1 cellular context compared by ENCODE assay signal in the genomic region with DNA sequence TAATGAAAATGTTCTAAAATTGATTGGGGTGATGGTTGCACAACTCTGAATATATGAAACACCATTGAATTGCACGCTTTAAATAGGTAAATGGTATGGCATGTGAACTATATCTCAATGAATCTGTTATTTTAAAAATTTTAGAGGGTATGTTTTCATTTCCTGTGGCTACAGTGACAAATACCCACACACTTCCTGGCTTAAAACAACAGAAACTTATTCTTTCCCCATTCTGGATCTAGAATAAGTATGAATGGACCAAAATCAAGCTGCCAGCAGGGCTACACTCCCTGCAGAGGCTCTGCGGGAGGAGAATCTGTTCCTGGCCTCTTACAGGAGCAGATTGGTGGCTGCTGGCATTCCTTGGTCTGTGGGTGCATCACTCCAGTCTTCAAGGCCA.
TF ChIP-seq lines count a peak whose summit lies in the region.

No MANE protein-coding gene starts in this region.

TF ChIP-seq in endothelial cell of umbilical vein, 7 proteins besides CTCF, POLR2A, EP300 and RAD21:
- TF ChIP-seq JUN (IDR thresholded peaks at IDR 0.05; ENCODE audit: borderline replicate concordance, insufficient read depth, insufficient read length, low read depth) (peak; percentile 31), GATA2 (IDR thresholded peaks at IDR 0.05; ENCODE audit: insufficient read depth, insufficient read length, low read depth, low read length) (peak; percentile 47), FOS (IDR thresholded peaks at IDR 0.05; ENCODE audit: borderline replicate concordance, insufficient read depth, low read length) (peak; percentile 46), POLR2AphosphoS5 (IDR thresholded peaks at IDR 0.05; ENCODE audit: insufficient read depth, low read depth, low read length) (no peak)
TF ChIP-seq in endothelial cell of umbilical vein: peak in this region for 3.
